Comparison of ENCODE assay signal across 1 cellular context in the genomic region with DNA sequence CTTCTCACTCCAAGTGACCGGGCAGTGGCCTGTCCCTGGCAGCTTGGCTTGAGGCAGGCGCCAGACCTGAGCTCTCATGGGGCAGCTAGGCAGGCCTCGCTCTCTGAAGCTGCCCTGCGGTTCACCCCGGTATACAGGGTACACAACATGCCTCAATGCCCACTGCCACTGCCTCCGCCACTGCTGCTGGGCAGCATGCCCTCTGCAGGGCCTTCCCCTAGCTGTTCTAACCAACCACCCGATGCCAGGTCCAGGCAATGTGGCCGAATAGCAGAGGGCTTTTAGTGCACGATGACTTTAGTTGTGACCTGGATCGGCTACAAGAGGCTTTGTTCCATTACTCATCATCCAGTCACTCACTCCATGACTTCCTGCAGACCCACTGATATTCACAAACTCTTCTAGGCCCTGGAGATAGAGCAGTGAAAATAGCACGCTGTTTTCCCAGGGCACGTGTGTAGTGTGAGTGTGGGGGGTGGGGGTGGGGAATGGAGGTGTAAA.
TF ChIP-seq lines count a peak whose summit lies in the region.

No MANE protein-coding gene starts in this region.

TF ChIP-seq in HepG2, 621 proteins besides CTCF, POLR2A, EP300 and RAD21:
- TF ChIP-seq, protein P1, sequence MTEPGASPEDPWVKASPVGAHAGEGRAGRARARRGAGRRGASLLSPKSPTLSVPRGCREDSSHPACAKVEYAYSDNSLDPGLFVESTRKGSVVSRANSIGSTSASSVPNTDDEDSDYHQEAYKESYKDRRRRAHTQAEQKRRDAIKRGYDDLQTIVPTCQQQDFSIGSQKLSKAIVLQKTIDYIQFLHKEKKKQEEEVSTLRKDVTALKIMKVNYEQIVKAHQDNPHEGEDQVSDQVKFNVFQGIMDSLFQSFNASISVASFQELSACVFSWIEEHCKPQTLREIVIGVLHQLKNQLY (CRISPR knock-in tag; IDR thresholded peaks at IDR 0.05) = no peak
- no peak for TF ChIP-seq KMT2A (CRISPR knock-in tag; IDR thresholded peaks at IDR 0.05)
- TF ChIP-seq ZSCAN22 (CRISPR knock-in tag; IDR thresholded peaks at IDR 0.05) = no peak
- TF ChIP-seq, protein P2, sequence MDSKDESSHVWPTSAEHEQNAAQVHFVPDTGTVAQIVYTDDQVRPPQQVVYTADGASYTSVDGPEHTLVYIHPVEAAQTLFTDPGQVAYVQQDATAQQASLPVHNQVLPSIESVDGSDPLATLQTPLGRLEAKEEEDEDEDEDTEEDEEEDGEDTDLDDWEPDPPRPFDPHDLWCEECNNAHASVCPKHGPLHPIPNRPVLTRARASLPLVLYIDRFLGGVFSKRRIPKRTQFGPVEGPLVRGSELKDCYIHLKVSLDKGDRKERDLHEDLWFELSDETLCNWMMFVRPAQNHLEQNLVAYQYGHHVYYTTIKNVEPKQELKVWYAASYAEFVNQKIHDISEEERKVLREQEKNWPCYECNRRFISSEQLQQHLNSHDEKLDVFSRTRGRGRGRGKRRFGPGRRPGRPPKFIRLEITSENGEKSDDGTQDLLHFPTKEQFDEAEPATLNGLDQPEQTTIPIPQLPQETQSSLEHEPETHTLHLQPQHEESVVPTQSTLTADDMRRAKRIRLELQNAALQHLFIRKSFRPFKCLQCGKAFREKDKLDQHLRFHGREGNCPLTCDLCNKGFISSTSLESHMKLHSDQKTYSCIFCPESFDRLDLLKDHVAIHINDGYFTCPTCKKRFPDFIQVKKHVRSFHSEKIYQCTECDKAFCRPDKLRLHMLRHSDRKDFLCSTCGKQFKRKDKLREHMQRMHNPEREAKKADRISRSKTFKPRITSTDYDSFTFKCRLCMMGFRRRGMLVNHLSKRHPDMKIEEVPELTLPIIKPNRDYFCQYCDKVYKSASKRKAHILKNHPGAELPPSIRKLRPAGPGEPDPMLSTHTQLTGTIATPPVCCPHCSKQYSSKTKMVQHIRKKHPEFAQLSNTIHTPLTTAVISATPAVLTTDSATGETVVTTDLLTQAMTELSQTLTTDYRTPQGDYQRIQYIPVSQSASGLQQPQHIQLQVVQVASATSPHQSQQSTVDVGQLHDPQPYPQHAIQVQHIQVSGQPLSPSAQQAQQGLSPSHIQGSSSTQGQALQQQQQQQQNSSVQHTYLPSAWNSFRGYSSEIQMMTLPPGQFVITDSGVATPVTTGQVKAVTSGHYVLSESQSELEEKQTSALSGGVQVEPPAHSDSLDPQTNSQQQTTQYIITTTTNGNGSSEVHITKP (CRISPR knock-in tag; IDR thresholded peaks at IDR 0.05; ENCODE audit: low read depth) = no peak
- TF ChIP-seq PRPF4 (IDR thresholded peaks at IDR 0.05; ENCODE audit: low read depth, low read length, poor library complexity, severe bottlenecking) = peak; percentile 69
- TF ChIP-seq, protein P3, sequence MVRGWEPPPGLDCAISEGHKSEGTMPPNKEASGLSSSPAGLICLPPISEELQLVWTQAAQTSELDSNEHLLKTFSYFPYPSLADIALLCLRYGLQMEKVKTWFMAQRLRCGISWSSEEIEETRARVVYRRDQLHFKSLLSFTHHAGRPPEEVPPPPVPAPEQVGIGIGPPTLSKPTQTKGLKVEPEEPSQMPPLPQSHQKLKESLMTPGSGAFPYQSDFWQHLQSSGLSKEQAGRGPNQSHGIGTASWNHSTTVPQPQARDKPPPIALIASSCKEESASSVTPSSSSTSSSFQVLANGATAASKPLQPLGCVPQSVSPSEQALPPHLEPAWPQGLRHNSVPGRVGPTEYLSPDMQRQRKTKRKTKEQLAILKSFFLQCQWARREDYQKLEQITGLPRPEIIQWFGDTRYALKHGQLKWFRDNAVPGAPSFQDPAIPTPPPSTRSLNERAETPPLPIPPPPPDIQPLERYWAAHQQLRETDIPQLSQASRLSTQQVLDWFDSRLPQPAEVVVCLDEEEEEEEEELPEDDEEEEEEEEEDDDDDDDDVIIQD (CRISPR knock-in tag; IDR thresholded peaks at IDR 0.05; ENCODE audit: low read depth) = no peak
- TF ChIP-seq ZNF746 (CRISPR knock-in tag; IDR thresholded peaks at IDR 0.05) = no peak
- TF ChIP-seq, protein P4, sequence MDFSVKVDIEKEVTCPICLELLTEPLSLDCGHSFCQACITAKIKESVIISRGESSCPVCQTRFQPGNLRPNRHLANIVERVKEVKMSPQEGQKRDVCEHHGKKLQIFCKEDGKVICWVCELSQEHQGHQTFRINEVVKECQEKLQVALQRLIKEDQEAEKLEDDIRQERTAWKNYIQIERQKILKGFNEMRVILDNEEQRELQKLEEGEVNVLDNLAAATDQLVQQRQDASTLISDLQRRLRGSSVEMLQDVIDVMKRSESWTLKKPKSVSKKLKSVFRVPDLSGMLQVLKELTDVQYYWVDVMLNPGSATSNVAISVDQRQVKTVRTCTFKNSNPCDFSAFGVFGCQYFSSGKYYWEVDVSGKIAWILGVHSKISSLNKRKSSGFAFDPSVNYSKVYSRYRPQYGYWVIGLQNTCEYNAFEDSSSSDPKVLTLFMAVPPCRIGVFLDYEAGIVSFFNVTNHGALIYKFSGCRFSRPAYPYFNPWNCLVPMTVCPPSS (IDR thresholded peaks at IDR 0.05) = no peak
- TF ChIP-seq ZNF7 (CRISPR knock-in tag; IDR thresholded peaks at IDR 0.05) = no peak
- 0 out of 2 replicates have a peak, but pooled peaks have one; percentile 37 for TF ChIP-seq RBFOX2 (IDR thresholded peaks at IDR 0.05; ENCODE audit: low read depth, low read length)
- peak; percentile 83; the same call in 1 of the 2 replicates for TF ChIP-seq HNRNPL (IDR thresholded peaks at IDR 0.05; ENCODE audit: low read depth, low read length)
- no peak for TF ChIP-seq ASH2L (IDR thresholded peaks at IDR 0.05; ENCODE audit: insufficient read length, low read depth, low read length)
- TF ChIP-seq ZNF367 (CRISPR knock-in tag; IDR thresholded peaks at IDR 0.05; ENCODE audit: borderline replicate concordance) = no peak
- no peak for TF ChIP-seq MEF2D (CRISPR knock-in tag; IDR thresholded peaks at IDR 0.05)
- 0 out of 2 replicates have a peak, but pooled peaks have one; percentile 35 for TF ChIP-seq ZBTB38 (CRISPR knock-in tag; IDR thresholded peaks at IDR 0.05)
- no peak for TF ChIP-seq ARID2 (CRISPR knock-in tag; IDR thresholded peaks at IDR 0.05; ENCODE audit: borderline replicate concordance)
- TF ChIP-seq, protein P5, sequence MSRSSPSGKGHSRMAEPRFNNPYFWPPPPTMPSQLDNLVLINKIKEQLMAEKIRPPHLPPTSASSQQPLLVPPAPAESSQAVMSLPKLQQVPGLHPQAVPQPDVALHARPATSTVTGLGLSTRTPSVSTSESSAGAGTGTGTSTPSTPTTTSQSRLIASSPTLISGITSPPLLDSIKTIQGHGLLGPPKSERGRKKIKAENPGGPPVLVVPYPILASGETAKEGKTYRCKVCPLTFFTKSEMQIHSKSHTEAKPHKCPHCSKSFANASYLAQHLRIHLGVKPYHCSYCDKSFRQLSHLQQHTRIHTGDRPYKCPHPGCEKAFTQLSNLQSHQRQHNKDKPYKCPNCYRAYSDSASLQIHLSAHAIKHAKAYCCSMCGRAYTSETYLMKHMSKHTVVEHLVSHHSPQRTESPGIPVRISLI (CRISPR knock-in tag; IDR thresholded peaks at IDR 0.05; ENCODE audit: borderline replicate concordance) = no peak
- peak; percentile 73 for TF ChIP-seq AGO2 (optimal IDR thresholded peaks at IDR 0.05; ENCODE audit: low read depth, low read length)
- TF ChIP-seq HOXA7 (CRISPR knock-in tag; IDR thresholded peaks at IDR 0.05) = no peak
- no peak for TF ChIP-seq ZMYM2 (CRISPR knock-in tag; IDR thresholded peaks at IDR 0.05)
- peak; percentile 41 for TF ChIP-seq RBM39 (IDR thresholded peaks at IDR 0.05; ENCODE audit: low read depth, low read length, poor library complexity, severe bottlenecking)
- TF ChIP-seq ZNF775 (CRISPR knock-in tag; IDR thresholded peaks at IDR 0.05; ENCODE audit: borderline replicate concordance) = no peak
- TF ChIP-seq HNRNPUL1 (IDR thresholded peaks at IDR 0.05; ENCODE audit: low read depth, low read length) = no peak
